In genomic region chr20:34065260-34065659, GRCh38 we compare ENCODE assay signal across 1 cellular context.
TF ChIP-seq lines count a peak whose summit lies in the region.

No MANE protein-coding gene starts in this region.

TF ChIP-seq in SK-N-SH, 30 proteins besides CTCF, POLR2A, EP300 and RAD21 (continued from another document):
- no peak for TF ChIP-seq SIN3A (IDR thresholded peaks at IDR 0.05; ENCODE audit: borderline replicate concordance, low read depth, low read length)
TF ChIP-seq in SK-N-SH: peak in this region for 3.
